ENCODE assay signal across 8 cellular contexts in genomic region chr9:112333639-112334318, GRCh38. TPM values are rescaled to one million over a fixed set of nuclear protein-coding genes. Genes with fewer than 3 reads are reported as not detected.
DNase-seq lines count a peak whose midpoint lies in the region; ATAC-seq and TF ChIP-seq lines count a peak whose summit lies in the region.

No MANE protein-coding gene starts in this region.

- H3K9ac ChIP-seq in colonic mucosa (ENCODE audit: low read depth in 2 of 2, low read length in 2 of 2): peak overlapping the region; percentile 86 to 100

- no peaks in the 10 kb centered on the region for H3K27me3 ChIP-seq in colonic mucosa

- peak overlapping the region; percentile 95 for H3K4me3 ChIP-seq in colonic mucosa

- peak; percentile 62 to 97 (median 89) for DNase-seq in C1 segment of cervical spinal cord (lab: John Stamatoyannopoulos, UW)
- DNase-seq in NCI-H524 treated with DMSO at 0.1 percent for 48 hours (lab: John Stamatoyannopoulos, UW): peak; percentile 47
- peak; percentile 95 for DNase-seq in activated CD4-positive, alpha-beta T cell treated with anti-CD3 and anti-CD28 coated beads for 48 hours
- DNase-seq in colonic mucosa: peak; percentile 95
- peak; percentile 97 for DNase-seq in left lobe of liver (ENCODE audit: low spot score)
- peak; percentile 92 to 94 for DNase-seq in stimulated activated CD4-positive, alpha-beta T cell treated with anti-CD3 and anti-CD28 coated beads, Interleukin-2, amount 100 ng/mL, for 24 hours

- ATAC-seq in GM19324 (IDR thresholded peaks at IDR 0.05; ENCODE audit: low FRiP score, unreplicated experiment) (peak; percentile 85), HG03457 (IDR thresholded peaks at IDR 0.05; ENCODE audit: unreplicated experiment) (peak; percentile 60), left lobe of liver (peak; percentile 88)

- H3K36me3 ChIP-seq in colonic mucosa: no peaks in the 10 kb centered on the region

- H3K4me1 ChIP-seq in colonic mucosa: no peaks in the 10 kb centered on the region

- no peaks in the 10 kb centered on the region for H3K9me3 ChIP-seq in colonic mucosa

- intact Hi-C loops in colonic mucosa (cut with DNase I): loop anchor here (10.0 kb wide), 1 partner anchor 159 kb away; the partner anchor contains the start of gene SUSD1

- H3K27ac ChIP-seq in colonic mucosa: peak overlapping the region; percentile 100

- peak; percentile 22 for TF ChIP-seq CTCF in colonic mucosa (IDR thresholded peaks at IDR 0.05)

RNA-seq across cellular contexts. Expression of gene PTBP3, which starts 0.4 kb away (rescaled TPM):
- 100 to 1,000 TPM; 137 to 168 TPM for total RNA-seq in colonic mucosa
- 18.7 TPM for total RNA-seq in left lobe of liver

RNA-seq across cellular contexts. Expression of gene HSDL2, which starts 46.1 kb away (rescaled TPM):
- total RNA-seq in colonic mucosa (10 to 100 TPM; 45.4 to 48.9 TPM), left lobe of liver (83.8 TPM)

Comparison
In these comparisons a context has a peak if more than half of its experiments do, and no peak if none do; other contexts are left out.
1. Peak in every context shown above with its lines: DNase-seq, ATAC-seq, H3K4me3 ChIP-seq and H3K27ac ChIP-seq.
2. DNase-seq: peak in every context shown above with its lines; median percentile 97 in left lobe of liver; 95 in activated CD4-positive, alpha-beta T cell treated with anti-CD3 and anti-CD28 coated beads for 48 hours; 95 in colonic mucosa; 93 in stimulated activated CD4-positive, alpha-beta T cell treated with anti-CD3 and anti-CD28 coated beads, Interleukin-2, amount 100 ng/mL, for 24 hours; 89 in C1 segment of cervical spinal cord; 47 in NCI-H524 treated with DMSO at 0.1 percent for 48 hours.